12 cellular contexts compared by ENCODE assay signal in the genomic region with DNA sequence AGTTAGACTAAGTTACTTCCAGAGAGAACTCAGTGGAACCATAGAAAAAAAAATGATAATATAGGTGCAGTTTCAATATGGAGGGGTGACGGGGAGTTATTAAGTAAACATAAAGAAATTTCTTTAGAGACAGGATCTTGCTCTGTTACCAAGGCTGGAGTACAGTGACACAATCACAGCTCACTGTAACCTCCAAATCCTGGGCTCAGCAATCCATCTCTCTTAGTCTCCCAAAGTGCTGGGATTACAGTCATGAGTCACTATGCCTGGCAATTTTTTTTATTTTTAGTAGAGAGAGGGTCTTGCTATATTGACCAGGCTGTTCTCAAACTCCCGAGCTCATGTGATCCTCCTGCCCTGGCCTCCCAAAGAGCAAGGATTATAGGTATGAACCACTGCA. TPM values are rescaled to one million over a fixed set of nuclear protein-coding genes. Genes with fewer than 3 reads are reported as not detected.
DNase-seq lines count a peak whose midpoint lies in the region; ATAC-seq, FAIRE-seq and TF ChIP-seq lines count a peak whose summit lies in the region.
"Had no signal": no experiment of that assay in that cellular context is flagged by ENCODE, and none has a peak within 500 bp of the region (broad histone marks: within the 10 kb centered on the region; RNA-seq: fewer than 3 reads in every experiment).

No MANE protein-coding gene starts in this region.

- in situ Hi-C loops in GM12878 (cut with MboI) = no loop called here

- H3K27me3 Mint-ChIP-seq in nephron (ENCODE audit: low read depth) = peaks cover 14% of the 10 kb centered on the region
- H3K27me3 Mint-ChIP-seq in WTC11 (ENCODE audit: low read depth) = no peaks in the 10 kb centered on the region; the same call in 1 of the 2 replicates

- no peak overlapping the region for H3K9ac ChIP-seq in GM12878 (ENCODE audit: control insufficient read depth, insufficient read depth, low read length)
- H3K9ac ChIP-seq: neural progenitor cell had no signal

- POLR2A ChIA-PET in GM12878 (lab: Charles Lee) (interaction anchor here (0.6 to 6.0 kb wide), 5 partner anchors 11 to 72 kb away, joined by 3 to 104 read pairs (median 8); a partner anchor contains a TSS), HEK293T (lab: Yijun Ruan, JAX) (no interaction called here), WTC11 (lab: Charles Lee) (no interaction called here)

- no peak for ATAC-seq in GM12878
- no peak for ATAC-seq in WTC11
- no peak for ATAC-seq in GM19397 (IDR thresholded peaks at IDR 0.05; ENCODE audit: unreplicated experiment)

- H3K27ac ChIP-seq in DOHH2 (ENCODE audit: low read depth, low read length) = peak overlapping the region; percentile 98
- peak overlapping the region; percentile 78; the same call in 1 of the 2 replicates for H3K27ac ChIP-seq in GM12878 (ENCODE audit: control insufficient read depth, insufficient read depth)
- H3K27ac ChIP-seq: ascending aorta, neural progenitor cell, RWPE1 had no signal

- H3K36me3 ChIP-seq in DOHH2 (ENCODE audit: control insufficient read depth, low read length) = peaks cover 22% of the 10 kb centered on the region
- peaks cover 9% of the 10 kb centered on the region in 2 experiments for H3K36me3 ChIP-seq in GM12878 (ENCODE audit: control insufficient read depth in 2 of 2, insufficient read depth in 2 of 2, low read length in 1 of 2)
- H3K36me3 ChIP-seq: neural progenitor cell had no signal

- CTCF ChIA-PET in GM12878 (lab: Yijun Ruan, JAX) = interaction anchor here (0.6 to 7.8 kb wide), 9 partner anchors 11 to 242 kb away, joined by 3 to 155 read pairs (median 3); a partner anchor contains a TSS
- CTCF ChIA-PET in HEK293T (lab: Yijun Ruan, JAX) = no interaction called here
- CTCF ChIA-PET in WTC11 (lab: Charles Lee) = interaction anchor here (2.6 kb wide), 1 partner anchor 74 kb away, joined by 13 read pairs; no protein-coding TSS in a partner anchor

- no peak for FAIRE-seq in GM12878 (lab: Jason Lieb, UNC)

- TF ChIP-seq POLR2A in GM12878 (IDR thresholded peaks at IDR 0.05; ENCODE audit: low read depth, low read length) = no peak

- DNase-seq in LHCN-M2 (ENCODE audit: low read depth) (peak; percentile 60), GM12878 (ENCODE audit: low read depth, low spot score) (no peak), HEK293T (ENCODE audit: extremely low spot score) (no peak), WTC11 (ENCODE audit: low spot score) (no peak)
- DNase-seq: NCI-H2227 treated with DMSO at 0.1 percent for 48 hours; stimulated activated CD4-positive, alpha-beta T cell treated with anti-CD3 and anti-CD28 coated beads, Interleukin-12 subunit alpha, Interleukin-12 subunit beta, amount 100 ng/mL, for 4 hours had no signal

- BruUV-seq in GM12878 (replicated peaks; lab: Mats Ljungman, UMichigan) = no TSS peak

- H3K4me1 ChIP-seq in DOHH2 (ENCODE audit: control insufficient read depth, low read length) (peaks cover 63% of the 10 kb centered on the region), GM12878 (ENCODE audit: control insufficient read depth, insufficient read depth, low read length) (peaks cover 54% of the 10 kb centered on the region)
- H3K4me1 ChIP-seq: ascending aorta, neural progenitor cell had no signal

- H3K27ac Mint-ChIP-seq in nephron = peak overlapping the region; percentile 21 to 42 (median 40)
- no peak overlapping the region for H3K27ac Mint-ChIP-seq in WTC11
- H3K27ac Mint-ChIP-seq: neural progenitor cell had no signal

- no peak for TF ChIP-seq EP300 in GM12878 (IDR thresholded peaks at IDR 0.05; ENCODE audit: borderline replicate concordance in 1 of 2, control insufficient read depth in 1 of 2, low read depth in 2 of 2, low read length in 2 of 2)

- H3K4me3 ChIP-seq in DOHH2 (ENCODE audit: low read length) (no peak overlapping the region), GM12878 (no peak overlapping the region)
- H3K4me3 ChIP-seq: ascending aorta, neural progenitor cell had no signal

- H3K9me3 Mint-ChIP-seq in nephron (peaks cover 8% of the 10 kb centered on the region), WTC11 (peaks cover 6% of the 10 kb centered on the region)

- H3K27me3 ChIP-seq in DOHH2 (ENCODE audit: control insufficient read depth, low read length) = no peaks in the 10 kb centered on the region
- H3K27me3 ChIP-seq in GM12878 (replicated peaks in 1 of 2; ENCODE audit: control insufficient read depth in 2 of 2, insufficient read depth in 2 of 2, low read length in 1 of 2) = no peaks in the 10 kb centered on the region
- H3K27me3 ChIP-seq: ascending aorta, neural progenitor cell had no signal

- H3K4me1 Mint-ChIP-seq in nephron (peaks cover 23% of the 10 kb centered on the region), WTC11 (0 out of 2 replicates have a peak, but pooled peaks cover 6% of the 10 kb centered on the region)
- H3K4me1 Mint-ChIP-seq: neural progenitor cell had no signal

- H3K79me2 ChIP-seq in DOHH2 (ENCODE audit: control insufficient read depth, low read length) (no peaks in the 10 kb centered on the region), GM12878 (ENCODE audit: control insufficient read depth, insufficient read depth, low read length) (no peaks in the 10 kb centered on the region; the same call in 1 of the 2 replicates)

- intact Hi-C loops in GM12878 (cut with micrococcal nuclease; ENCODE audit: unreplicated experiment) = no loop called here

- TF ChIP-seq CTCF in DOHH2 (IDR thresholded peaks at IDR 0.05; ENCODE audit: low read depth, low read length, poor library complexity, severe bottlenecking) = no peak
- no peak for TF ChIP-seq CTCF in GM12878 (IDR thresholded peaks at IDR 0.05 in 2 of 3, conservative IDR thresholded peaks at IDR 0.05 in 1 of 3; ENCODE audit: control insufficient read depth in 2 of 3, extremely low read depth in 1 of 3, insufficient read depth in 1 of 3, low read depth in 3 of 3, low read length in 3 of 3)
- TF ChIP-seq CTCF in nephron (IDR thresholded peaks at IDR 0.05; ENCODE audit: unreplicated experiment in 3 of 3) = no peak
- TF ChIP-seq CTCF in WTC11 (IDR thresholded peaks at IDR 0.05) = no peak

- WGBS in GM12878 (ENCODE audit: insufficient coverage, insufficient replicate concordance, low lambda C conversion rate, missing lambda C conversion rate) = 69% methylated on average over 2 of the region's 2 CpGs

- H3K4me3 Mint-ChIP-seq in nephron = no peak overlapping the region
- H3K4me3 Mint-ChIP-seq in WTC11 = no peak overlapping the region
- H3K4me3 Mint-ChIP-seq: neural progenitor cell had no signal

- H3K9me3 ChIP-seq in DOHH2 (ENCODE audit: control insufficient read depth, insufficient read depth, low read length) (no peaks in the 10 kb centered on the region), GM12878 (replicated peaks; ENCODE audit: control insufficient read depth, insufficient read depth, low read length) (no peaks in the 10 kb centered on the region; the same call in 2 of the 3 replicates)
- H3K9me3 ChIP-seq: ascending aorta had no signal

- no peaks in the 10 kb centered on the region for H4K20me1 ChIP-seq in DOHH2 (ENCODE audit: control insufficient read depth, insufficient read depth, low read depth, low read length)
- H4K20me1 ChIP-seq in GM12878 (ENCODE audit: control insufficient read depth, insufficient read depth) = no peaks in the 10 kb centered on the region

- H2AFZ ChIP-seq in GM12878 (ENCODE audit: control insufficient read depth, low read depth, low read length) = no peak overlapping the region
- H2AFZ ChIP-seq: neural progenitor cell had no signal

- SMC1A ChIA-PET in GM12878 (lab: Charles Lee; ENCODE audit: uncharacterized antibody, unreplicated experiment) = interaction anchor here (0.7 to 6.8 kb wide), 10 partner anchors 10 to 73 kb away, joined by 3 to 111 read pairs (median 12); a partner anchor contains a TSS

- peaks cover 35% of the 10 kb centered on the region for H3F3A ChIP-seq in DOHH2 (ENCODE audit: control insufficient read depth, insufficient read depth)

- H3K4me2 ChIP-seq in DOHH2 (ENCODE audit: low read length) = no peak overlapping the region; the same call in 1 of the 2 replicates
- H3K4me2 ChIP-seq in GM12878 (ENCODE audit: control insufficient read depth, insufficient read depth) = no peak overlapping the region
- H3K4me2 ChIP-seq: neural progenitor cell had no signal

- no peaks in the 10 kb centered on the region for H3K9me2 ChIP-seq in DOHH2 (replicated peaks; ENCODE audit: control insufficient read depth, low read length)

- RAD21 ChIA-PET in GM12878 (lab: Charles Lee; ENCODE audit: unreplicated experiment) = interaction anchor here (0.9 to 6.0 kb wide), 8 partner anchors 15 to 73 kb away, joined by 3 to 67 read pairs (median 13); a partner anchor contains a TSS

- TF ChIP-seq RAD21 in GM12878 (IDR thresholded peaks at IDR 0.05; ENCODE audit: insufficient read depth, low read depth, low read length) = no peak

- H3K36me3 Mint-ChIP-seq in nephron (ENCODE audit: low read depth) (peaks cover 4% of the 10 kb centered on the region), WTC11 (no peaks in the 10 kb centered on the region; the same call in 1 of the 2 replicates)
- H3K36me3 Mint-ChIP-seq: neural progenitor cell had no signal

RNA-seq across cellular contexts. Expression of a gene that starts 48.8 kb away (rescaled TPM):
- total RNA-seq in LHCN-M2 (2014; rRNA removed) = 12.1 and 22.3 TPM in 2 replicates
- polyA plus RNA-seq in LHCN-M2 (2012) = 9.2 TPM
- total RNA-seq in GM12878 (2013; cell fraction: nucleolus; rRNA removed) = 626 and 671 TPM in 2 replicates
- 60.3 and 65.3 TPM in 2 replicates for total RNA-seq in GM12878 (2014; rRNA removed)
- 49.2 and 54.3 TPM in 2 replicates for total RNA-seq in GM12878 (2014; rRNA removed; fragmentation: Illumina TruSeq; extraction: Trizol)
- 86.2 and 105 TPM in 2 replicates for total RNA-seq in GM12878 (2021)
- 26.2 TPM for polyA plus RNA-seq in GM12878 (2011; ENCODE audit: low read depth)
- polyA plus RNA-seq in GM12878 (2011; rRNA removed) = 62.1 and 88.8 TPM in 2 replicates
- 73.8 and 102 TPM in 2 replicates for polyA plus RNA-seq in GM12878 (2011; cell fraction: cytosol; rRNA removed)
- 528 TPM in 2 replicates for polyA plus RNA-seq in GM12878 (2011; cell fraction: nucleus; rRNA removed)
- polyA plus RNA-seq in GM12878 (2012) = 39.6 and 49.1 TPM in 2 replicates
- 51.5 and 73.0 TPM in 2 replicates for polyA plus RNA-seq in GM12878 (2014; fragmentation: Illumina TruSeq; extraction: Trizol)
- 10 to 100 TPM; 13.1 to 14.2 TPM for polyA plus RNA-seq in GM12878 (2014; fragmentation: Nextera tagmentation; extraction: Ambion mirVana)
- polyA plus RNA-seq in GM12878 (2014; rRNA removed) = 83.8 and 84.2 TPM in 2 replicates
- 10 to 100 TPM; 43.7 to 49.1 TPM for polyA plus RNA-seq in GM12878 (2016; fragmentation: Nextera tagmentation; extraction: Ambion mirVana)
- polyA minus RNA-seq in GM12878 (2011; rRNA and poly(A)+ RNA removed) = 197 and 272 TPM in 2 replicates
- 42.9 and 54.2 TPM in 2 replicates for polyA minus RNA-seq in GM12878 (2011; cell fraction: cytosol; rRNA and poly(A)+ RNA removed)
- 281 and 428 TPM in 2 replicates for polyA minus RNA-seq in GM12878 (2011; cell fraction: nucleus; rRNA and poly(A)+ RNA removed)
- total RNA-seq in WTC11 (2021) = 2.6 to 2.8 TPM (median 2.7 TPM) in 3 replicates

RNA-seq across cellular contexts. Expression of a gene that starts 54.2 kb away (rescaled TPM):
- total RNA-seq in LHCN-M2 (2014; rRNA removed) (13.7 and 18.6 TPM in 2 replicates), GM12878 (2014; rRNA removed) (13.6 and 14.5 TPM in 2 replicates), GM12878 (2014; rRNA removed; fragmentation: Illumina TruSeq; extraction: Trizol) (9.8 and 10.5 TPM in 2 replicates), GM12878 (2021) (13.7 and 14.5 TPM in 2 replicates), WTC11 (2021) (14.0 to 17.9 TPM (median 16.7 TPM) in 3 replicates)
- polyA plus RNA-seq in LHCN-M2 (2012) = 24.8 TPM
- total RNA-seq in GM12878 (2013; cell fraction: nucleolus; rRNA removed) = 7.8 and 9.0 TPM in 2 replicates
- polyA plus RNA-seq in GM12878 (2011; ENCODE audit: low read depth) = 5.7 TPM
- polyA plus RNA-seq in GM12878 (2011; rRNA removed) (3.4 and 7.7 TPM in 2 replicates), GM12878 (2014; fragmentation: Illumina TruSeq; extraction: Trizol) (16.9 and 18.5 TPM in 2 replicates), GM12878 (2014; fragmentation: Nextera tagmentation; extraction: Ambion mirVana) (1 to 10 TPM; 4.8 to 5.6 TPM), GM12878 (2014; rRNA removed) (22.1 and 23.5 TPM in 2 replicates), GM12878 (2016; fragmentation: Nextera tagmentation; extraction: Ambion mirVana) (10 to 100 TPM in 1 of 2 experiments, 1 to 10 TPM in 1; 3.1 to 10.0 TPM)
- 8.4 and 10.6 TPM in 2 replicates for polyA plus RNA-seq in GM12878 (2011; cell fraction: cytosol; rRNA removed)
- 4.7 and 6.0 TPM in 2 replicates for polyA plus RNA-seq in GM12878 (2011; cell fraction: nucleus; rRNA removed)
- polyA plus RNA-seq in GM12878 (2012) = 7.1 and 12.0 TPM in 2 replicates
- 5.6 and 8.1 TPM in 2 replicates for polyA minus RNA-seq in GM12878 (2011; rRNA and poly(A)+ RNA removed)
- 2.5 and 2.8 TPM in 2 replicates for polyA minus RNA-seq in GM12878 (2011; cell fraction: cytosol; rRNA and poly(A)+ RNA removed)
- 2.1 and 5.5 TPM in 2 replicates for polyA minus RNA-seq in GM12878 (2011; cell fraction: nucleus; rRNA and poly(A)+ RNA removed)
